Comparison of ENCODE assay signal across 23 cellular contexts in the genomic region with DNA sequence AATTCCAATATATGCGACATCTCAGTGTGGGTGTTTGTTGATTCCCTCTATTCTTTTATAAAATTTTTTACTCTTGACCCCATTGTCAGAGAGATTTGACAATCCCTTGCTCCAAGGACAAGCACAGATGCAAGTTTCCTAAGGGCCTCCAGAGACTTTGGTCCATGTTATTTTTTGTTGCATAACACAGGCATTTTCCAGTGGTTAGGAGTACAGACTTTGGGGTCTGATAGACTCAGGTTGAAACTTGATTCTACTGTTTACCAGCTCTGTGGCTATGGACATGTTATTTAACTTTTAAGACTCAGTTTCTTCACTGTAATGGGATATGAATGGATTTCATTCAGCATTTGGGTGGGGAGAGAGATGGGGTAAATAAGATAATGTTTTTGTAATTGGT.
"Had no signal": no experiment of that assay in that cellular context is flagged by ENCODE, and none has a peak within 500 bp of the region (broad histone marks: within the 10 kb centered on the region; RNA-seq: fewer than 3 reads in every experiment).

No MANE protein-coding gene starts in this region.

- H3K9me3 ChIP-seq: gastroesophageal sphincter, left ventricle myocardium inferior, lower lobe of right lung, prostate gland, right atrium auricular region, thoracic aorta, tibial nerve, upper lobe of left lung had no signal

- ATAC-seq: gastroesophageal sphincter; left colon; lower lobe of right lung; stimulated activated naive B cell treated with anti-CD40 and anti-IgM and Interleukin-4, amounts not matched to agents 10 μg/mL and 1 μg/mL and 100 μg/mL, for 72 hours had no signal

- H3K4me3 ChIP-seq: dorsolateral prefrontal cortex, gastroesophageal sphincter, left ventricle myocardium inferior, lower lobe of right lung, neural progenitor cell, prostate gland, right atrium auricular region, thoracic aorta, tibial nerve, upper lobe of left lung had no signal

- H3K4me2 ChIP-seq: neural progenitor cell had no signal

- DNase-seq: cerebellar nuclear complex; dorsolateral prefrontal cortex; effector CD4-positive, alpha-beta T cell; foreskin fibroblast; hypothalamus; immature natural killer cell; islet precursor cell; kidney glomerular epithelial cell; left colon; left ventricle myocardium inferior; lower lobe of right lung; naive B cell; small intestine; stimulated activated CD4-positive, alpha-beta T cell treated with anti-CD3 and anti-CD28 coated beads, Interleukin-15, amount 100 ng/mL, for 24 hours; stimulated activated CD4-positive, alpha-beta T cell treated with anti-CD3 and anti-CD28 coated beads, Interleukin-2, amount 100 ng/mL, for 48 hours; stimulated activated naive B cell treated with anti-CD40 and anti-IgM and Interleukin-4, amounts not matched to agents 10 μg/mL and 1 μg/mL and 100 μg/mL, for 72 hours; upper lobe of left lung had no signal

- H3K27ac ChIP-seq: gastroesophageal sphincter, left ventricle myocardium inferior, lower lobe of right lung, neural progenitor cell, prostate gland, right atrium auricular region, thoracic aorta, tibial nerve, upper lobe of left lung had no signal

- H3K4me1 ChIP-seq: neural progenitor cell, prostate gland, right atrium auricular region had no signal

- H3K9ac ChIP-seq: neural progenitor cell had no signal

- H3K27me3 ChIP-seq: dorsolateral prefrontal cortex, gastroesophageal sphincter, neural progenitor cell, right atrium auricular region, tibial nerve, upper lobe of left lung had no signal

- H3K36me3 ChIP-seq: gastroesophageal sphincter, left ventricle myocardium inferior, lower lobe of right lung, neural progenitor cell, prostate gland, right atrium auricular region, thoracic aorta, tibial nerve, upper lobe of left lung had no signal
